In genomic region chr12:6919588-6919987, GRCh38 we compare ENCODE assay signal across 21 cellular contexts. TPM values are rescaled to one million over a fixed set of nuclear protein-coding genes. Genes with fewer than 3 reads are reported as not detected.
DNase-seq lines count a peak whose midpoint lies in the region; ATAC-seq lines count a peak whose summit lies in the region.
"Had no signal": no experiment of that assay in that cellular context is flagged by ENCODE, and none has a peak within 500 bp of the region (broad histone marks: within the 10 kb centered on the region; RNA-seq: fewer than 3 reads in every experiment).

No MANE protein-coding gene starts in this region.

- peaks cover 45% of the 10 kb centered on the region for H3K4me1 Mint-ChIP-seq in T-helper 1 cell treated with Interleukin-12 subunit alpha and Interleukin-12 subunit beta and Interleukin-4 antibody, amounts not matched to agents 30 μg/mL and 1 μg/mL, for 36 hours (ENCODE audit: low read depth)
- H3K4me1 Mint-ChIP-seq in activated naive CD8-positive, alpha-beta T cell treated with anti-CD3 and anti-CD28 coated beads, Interleukin-2, amount 10 ng/mL, durations not matched to agents 7 days and 5 days = peaks cover 44% of the 10 kb centered on the region
- H3K4me1 Mint-ChIP-seq in naive thymus-derived CD4-positive, alpha-beta T cell = peaks cover 3 to 61% (median 29%) of the 10 kb centered on the region in 7 donors

- no peak overlapping the region for H3K4me3 ChIP-seq in naive thymus-derived CD4-positive, alpha-beta T cell (ENCODE audit: low read length)
- H3K4me3 ChIP-seq: lung, SJSA1 had no signal

- H3K27ac ChIP-seq in naive thymus-derived CD4-positive, alpha-beta T cell (ENCODE audit: low read depth, low read length) = no peak overlapping the region
- H3K27ac ChIP-seq: 22Rv1, SJSA1 had no signal

- no peaks in the 10 kb centered on the region for H3K27me3 ChIP-seq in naive thymus-derived CD4-positive, alpha-beta T cell (ENCODE audit: control insufficient read depth in 2 of 2, insufficient read depth in 2 of 2, low read length in 2 of 2)
- H3K27me3 ChIP-seq: SJSA1 had no signal

- no peaks in the 10 kb centered on the region for H3K9me3 ChIP-seq in naive thymus-derived CD4-positive, alpha-beta T cell (ENCODE audit: control insufficient read depth in 2 of 3, low read length in 3 of 3)
- H3K9me3 ChIP-seq: SJSA1 had no signal

- POLR2A ChIA-PET in activated naive CD8-positive, alpha-beta T cell treated with anti-CD3 and anti-CD28 coated beads, Interleukin-2, amount 10 ng/mL, durations not matched to agents 7 days and 5 days (lab: Charles Lee) = interaction anchor here (1.4 kb wide), 1 partner anchor 12 kb away, joined by 3 read pairs; no protein-coding TSS in a partner anchor
- POLR2A ChIA-PET in naive thymus-derived CD4-positive, alpha-beta T cell (lab: Charles Lee) = interaction anchor here (0.6 to 23.3 kb wide), 4 partner anchors 12 to 65 kb away, joined by 3 to 367 read pairs (median 4); partner anchors contain the start of genes C12orf57, PTPN6 and RNU7-1

- DNase-seq in T-helper 1 cell = no peak
- peak; percentile 58 for DNase-seq in HPDE6-E6E7 (ENCODE audit: extremely low spot score)
- DNase-seq in activated naive CD8-positive, alpha-beta T cell treated with anti-CD3 and anti-CD28 coated beads, Interleukin-2, amount 10 ng/mL, durations not matched to agents 7 days and 5 days = no peak
- DNase-seq in naive thymus-derived CD4-positive, alpha-beta T cell = no peak
- DNase-seq in foreskin melanocyte = no peak
- DNase-seq in cardiac septum (ENCODE audit: low spot score) = no peak
- DNase-seq: activated CD8-positive, alpha-beta memory T cell treated with anti-CD3 and anti-CD28 coated beads, Interleukin-2, amount 50 U/mL, for 48 hours; amygdala; CD4-positive, alpha-beta T cell; dermis blood vessel endothelial cell; IMR-90; NCI-H1105; NCI-H226; stimulated activated CD4-positive, alpha-beta T cell treated with anti-CD3 and anti-CD28 coated beads, Interleukin-2, amount 100 ng/mL, for 48 hours had no signal

- CTCF ChIA-PET in naive thymus-derived CD4-positive, alpha-beta T cell (lab: Charles Lee) = interaction anchor here (0.9 to 1.0 kb wide), 2 partner anchors 47 to 316 kb away, joined by 3 read pairs; partner anchors contain the start of gene SPSB2

- H3K4me3 Mint-ChIP-seq in T-helper 1 cell treated with Interleukin-12 subunit alpha and Interleukin-12 subunit beta and Interleukin-4 antibody, amounts not matched to agents 30 μg/mL and 1 μg/mL, for 36 hours = no peak overlapping the region
- no peak overlapping the region for H3K4me3 Mint-ChIP-seq in activated naive CD8-positive, alpha-beta T cell treated with anti-CD3 and anti-CD28 coated beads, Interleukin-2, amount 10 ng/mL, durations not matched to agents 7 days and 5 days
- no peak overlapping the region for H3K4me3 Mint-ChIP-seq in naive thymus-derived CD4-positive, alpha-beta T cell
- H3K4me3 Mint-ChIP-seq: type B pancreatic cell had no signal

- H3K27me3 Mint-ChIP-seq in T-helper 1 cell treated with Interleukin-12 subunit alpha and Interleukin-12 subunit beta and Interleukin-4 antibody, amounts not matched to agents 30 μg/mL and 1 μg/mL, for 36 hours (ENCODE audit: low read depth) = no peaks in the 10 kb centered on the region
- no peaks in the 10 kb centered on the region for H3K27me3 Mint-ChIP-seq in activated naive CD8-positive, alpha-beta T cell treated with anti-CD3 and anti-CD28 coated beads, Interleukin-2, amount 10 ng/mL, durations not matched to agents 7 days and 5 days
- H3K27me3 Mint-ChIP-seq in naive thymus-derived CD4-positive, alpha-beta T cell = peaks cover 0 to 1% (median 0%) of the 10 kb centered on the region in 5 donors
- H3K27me3 Mint-ChIP-seq: CD4-positive, alpha-beta T cell had no signal

- peaks cover 5 to 71% (median 14%) of the 10 kb centered on the region in 3 experiments for H3K36me3 ChIP-seq in naive thymus-derived CD4-positive, alpha-beta T cell (ENCODE audit: control insufficient read depth in 2 of 3, insufficient read depth in 3 of 3, low read length in 3 of 3)
- H3K36me3 ChIP-seq: SJSA1 had no signal

- peaks cover 46% of the 10 kb centered on the region for H3K36me3 Mint-ChIP-seq in T-helper 1 cell treated with Interleukin-12 subunit alpha and Interleukin-12 subunit beta and Interleukin-4 antibody, amounts not matched to agents 30 μg/mL and 1 μg/mL, for 36 hours (ENCODE audit: low read depth)
- H3K36me3 Mint-ChIP-seq in activated naive CD8-positive, alpha-beta T cell treated with anti-CD3 and anti-CD28 coated beads, Interleukin-2, amount 10 ng/mL, durations not matched to agents 7 days and 5 days = peaks cover 37% of the 10 kb centered on the region
- peaks cover 0 to 44% (median 9%) of the 10 kb centered on the region in 5 donors for H3K36me3 Mint-ChIP-seq in naive thymus-derived CD4-positive, alpha-beta T cell

- intact Hi-C loops in naive thymus-derived CD4-positive, alpha-beta T cell (cut with micrococcal nuclease) = no loop called here
- intact Hi-C loops in cardiac septum (cut with DNase I) = no loop called here

- H3K4me1 ChIP-seq in naive thymus-derived CD4-positive, alpha-beta T cell (ENCODE audit: control insufficient read depth in 2 of 2, insufficient read depth in 2 of 2, low read length in 2 of 2) = peaks cover 7 to 10% of the 10 kb centered on the region in 2 donors

- H3K27ac Mint-ChIP-seq in T-helper 1 cell treated with Interleukin-12 subunit alpha and Interleukin-12 subunit beta and Interleukin-4 antibody, amounts not matched to agents 30 μg/mL and 1 μg/mL, for 36 hours = peak overlapping the region; percentile 21
- peak overlapping the region; percentile 54 for H3K27ac Mint-ChIP-seq in activated naive CD8-positive, alpha-beta T cell treated with anti-CD3 and anti-CD28 coated beads, Interleukin-2, amount 10 ng/mL, durations not matched to agents 7 days and 5 days
- H3K27ac Mint-ChIP-seq in naive thymus-derived CD4-positive, alpha-beta T cell = peak overlapping the region in 7 of 9 donors; percentile 3 to 72 (median 31)
- H3K27ac Mint-ChIP-seq: CD4-positive, alpha-beta T cell; type B pancreatic cell had no signal

- ATAC-seq in activated naive CD8-positive, alpha-beta T cell treated with anti-CD3 and anti-CD28 coated beads, Interleukin-2, amount 10 ng/mL, durations not matched to agents 7 days and 5 days (ENCODE audit: low read depth) = no peak
- ATAC-seq in naive thymus-derived CD4-positive, alpha-beta T cell = no peak
- ATAC-seq in HG02571 (IDR thresholded peaks at IDR 0.05; ENCODE audit: unreplicated experiment) = no peak
- ATAC-seq: right cardiac atrium had no signal

- H3K9me3 Mint-ChIP-seq in T-helper 1 cell treated with Interleukin-12 subunit alpha and Interleukin-12 subunit beta and Interleukin-4 antibody, amounts not matched to agents 30 μg/mL and 1 μg/mL, for 36 hours = no peaks in the 10 kb centered on the region
- no peaks in the 10 kb centered on the region for H3K9me3 Mint-ChIP-seq in activated naive CD8-positive, alpha-beta T cell treated with anti-CD3 and anti-CD28 coated beads, Interleukin-2, amount 10 ng/mL, durations not matched to agents 7 days and 5 days
- H3K9me3 Mint-ChIP-seq in naive thymus-derived CD4-positive, alpha-beta T cell = no peaks in the 10 kb centered on the region
- H3K9me3 Mint-ChIP-seq: CD4-positive, alpha-beta T cell; type B pancreatic cell had no signal

RNA-seq across cellular contexts. Expression of gene ENO2, which starts 5.2 kb away (rescaled TPM):
- 100 to 1,000 TPM; 231 to 242 TPM for total RNA-seq in activated naive CD8-positive, alpha-beta T cell treated with anti-CD3 and anti-CD28 coated beads, Interleukin-2, amount 10 ng/mL, durations not matched to agents 7 days and 5 days
- 100 to 1,000 TPM in 3 of 5 experiments, 10 to 100 TPM in 2; 65.3 to 193 (median 178) TPM for total RNA-seq in naive thymus-derived CD4-positive, alpha-beta T cell
- 10 to 100 TPM; 22.5 to 31.0 TPM for polyA plus RNA-seq in naive thymus-derived CD4-positive, alpha-beta T cell
- total RNA-seq in cardiac septum = 29.7 TPM

RNA-seq across cellular contexts. Expression of gene ATN1, which starts 8.2 kb away (rescaled TPM):
- 10 to 100 TPM; 31.0 to 31.3 TPM for total RNA-seq in activated naive CD8-positive, alpha-beta T cell treated with anti-CD3 and anti-CD28 coated beads, Interleukin-2, amount 10 ng/mL, durations not matched to agents 7 days and 5 days
- 10 to 100 TPM; 29.5 to 42.2 (median 34.4) TPM for total RNA-seq in naive thymus-derived CD4-positive, alpha-beta T cell
- 1 to 10 TPM in 1 of 2 donors, under 1 TPM in 1; 0.95 to 2.0 TPM for polyA plus RNA-seq in naive thymus-derived CD4-positive, alpha-beta T cell
- 76.9 TPM for total RNA-seq in cardiac septum

RNA-seq across cellular contexts. Expression of gene LRRC23, which starts 15.0 kb away (rescaled TPM):
- total RNA-seq in activated naive CD8-positive, alpha-beta T cell treated with anti-CD3 and anti-CD28 coated beads, Interleukin-2, amount 10 ng/mL, durations not matched to agents 7 days and 5 days = 1 to 10 TPM; 8.1 to 8.3 TPM
- total RNA-seq in naive thymus-derived CD4-positive, alpha-beta T cell = 10 to 100 TPM in 1 of 5 experiments, 1 to 10 TPM in 4; 6.6 to 12.1 (median 7.3) TPM
- polyA plus RNA-seq in naive thymus-derived CD4-positive, alpha-beta T cell = 1 to 10 TPM; 4.5 to 5.4 TPM
- 13.3 TPM for total RNA-seq in cardiac septum

RNA-seq across cellular contexts. Expression of gene RNU7-1, which starts 24.0 kb away (rescaled TPM):
- total RNA-seq in activated naive CD8-positive, alpha-beta T cell treated with anti-CD3 and anti-CD28 coated beads, Interleukin-2, amount 10 ng/mL, durations not matched to agents 7 days and 5 days = not detected
- not detected for total RNA-seq in naive thymus-derived CD4-positive, alpha-beta T cell
- polyA plus RNA-seq in naive thymus-derived CD4-positive, alpha-beta T cell = not detected
- not detected for total RNA-seq in cardiac septum
- total RNA-seq: CD4-positive, alpha-beta T cell; dermis blood vessel endothelial cell; IMR-90; lung; right cardiac atrium; SJSA1 had no signal
- polyA plus RNA-seq: IMR-90, lung, right cardiac atrium had no signal

RNA-seq across cellular contexts. Expression of gene C12orf57, which starts 24.2 kb away (rescaled TPM):
- 100 to 1,000 TPM; 210 to 217 TPM for total RNA-seq in activated naive CD8-positive, alpha-beta T cell treated with anti-CD3 and anti-CD28 coated beads, Interleukin-2, amount 10 ng/mL, durations not matched to agents 7 days and 5 days
- total RNA-seq in naive thymus-derived CD4-positive, alpha-beta T cell = 100 to 1,000 TPM; 148 to 592 (median 362) TPM
- polyA plus RNA-seq in naive thymus-derived CD4-positive, alpha-beta T cell = 100 to 1,000 TPM; 394 to 401 TPM
- 162 TPM for total RNA-seq in cardiac septum
